Comparison of ENCODE assay signal across 8 cellular contexts in genomic region chr13:74062933-74063332, GRCh38.
DNase-seq lines count a peak whose midpoint lies in the region; ATAC-seq and TF ChIP-seq lines count a peak whose summit lies in the region.

No MANE protein-coding gene starts in this region.

- H3K4me1 Mint-ChIP-seq in endothelial cell (ENCODE audit: unreplicated experiment) = peaks cover 17% of the 10 kb centered on the region

- no peaks in the 10 kb centered on the region for H3K36me3 Mint-ChIP-seq in endothelial cell (ENCODE audit: low read depth, unreplicated experiment)

- H3K79me2 ChIP-seq in MM.1S (ENCODE audit: low read length) = peaks cover 58% of the 10 kb centered on the region

- H3K27ac Mint-ChIP-seq in endothelial cell (ENCODE audit: unreplicated experiment) = no peak overlapping the region

- peak; percentile 35 for DNase-seq in GM10266 (ENCODE audit: extremely low spot score)
- peak; percentile 83 for DNase-seq in MM.1S
- peak; percentile 74 to 77 for DNase-seq in cardiac fibroblast (ENCODE audit: low read depth in 2 of 2)
- peak; percentile 27 for DNase-seq in mucosa of gallbladder (ENCODE audit: low spot score)
- DNase-seq in uterus = peak; percentile 49 to 59
- DNase-seq in A172 (ENCODE audit: low spot score) = no peak
- no peak for DNase-seq in endothelial cell (ENCODE audit: low spot score)

- H3K4me3 ChIP-seq in MM.1S (ENCODE audit: low read length) (peak overlapping the region; percentile 53), cardiac fibroblast (replicated peaks in 1 of 2; ENCODE audit: low read depth in 2 of 2, low read length in 2 of 2) (peak overlapping the region in 1 of 2 donors; percentile 32), uterus (peak overlapping the region; percentile 6 to 10)

- peak overlapping the region; percentile 92 for H3K4me2 ChIP-seq in MM.1S (ENCODE audit: low read depth, low read length)

- H3K4me1 ChIP-seq in MM.1S (ENCODE audit: low read length) = peaks cover 32% of the 10 kb centered on the region
- H3K4me1 ChIP-seq in uterus = peaks cover 0 to 5% of the 10 kb centered on the region in 2 donors

- ATAC-seq in GM21717 (IDR thresholded peaks at IDR 0.05; ENCODE audit: unreplicated experiment) = peak; percentile 94

- peak overlapping the region; percentile 68 for H3K9ac ChIP-seq in MM.1S (ENCODE audit: low read length)

- H3F3A ChIP-seq in MM.1S (ENCODE audit: insufficient read depth, low read length) = peaks cover 34% of the 10 kb centered on the region

- H2AFZ ChIP-seq in MM.1S (ENCODE audit: low read length) = peak overlapping the region; percentile 20; the same call in 1 of the 2 replicates

- no peaks in the 10 kb centered on the region for H3K9me3 ChIP-seq in MM.1S (replicated peaks; ENCODE audit: insufficient read depth, low read length)
- H3K9me3 ChIP-seq in uterus = no peaks in the 10 kb centered on the region

- H3K9me3 Mint-ChIP-seq in endothelial cell (ENCODE audit: unreplicated experiment) = no peaks in the 10 kb centered on the region

- TF ChIP-seq CTCF in GM10266 (IDR thresholded peaks at IDR 0.05; ENCODE audit: control insufficient read depth, insufficient read depth, low read depth, missing control alignments) = no peak
- no peak for TF ChIP-seq CTCF in MM.1S (IDR thresholded peaks at IDR 0.05; ENCODE audit: low read length)
- TF ChIP-seq CTCF in cardiac fibroblast (IDR thresholded peaks at IDR 0.05; ENCODE audit: low read depth, low read length) = no peak
- TF ChIP-seq CTCF in uterus (IDR thresholded peaks at IDR 0.05) = no peak
- TF ChIP-seq CTCF in endothelial cell (IDR thresholded peaks at IDR 0.05; ENCODE audit: unreplicated experiment) = no peak

- H4K20me1 ChIP-seq in MM.1S (ENCODE audit: insufficient read depth, low read length) = no peaks in the 10 kb centered on the region

- no peaks in the 10 kb centered on the region for H3K27me3 ChIP-seq in MM.1S (replicated peaks; ENCODE audit: insufficient read depth, low read length)
- no peaks in the 10 kb centered on the region for H3K27me3 ChIP-seq in uterus

- H3K9me2 ChIP-seq in MM.1S (replicated peaks; ENCODE audit: insufficient read depth, low read length) = no peaks in the 10 kb centered on the region

- no peak for TF ChIP-seq POLR2A in uterus (IDR thresholded peaks at IDR 0.05)

- H3K36me3 ChIP-seq in MM.1S (replicated peaks; ENCODE audit: insufficient read depth, low read length) (no peaks in the 10 kb centered on the region), uterus (no peaks in the 10 kb centered on the region)

- H3K27me3 Mint-ChIP-seq in endothelial cell (ENCODE audit: unreplicated experiment) = peaks cover 2% of the 10 kb centered on the region

- H3K4me3 Mint-ChIP-seq in endothelial cell (ENCODE audit: unreplicated experiment) = no peak overlapping the region

- intact Hi-C loops in uterus (cut with DNase I; ENCODE audit: low total_unique reads) = no loop called here

- H3K27ac ChIP-seq in MM.1S (ENCODE audit: low read length) (peak overlapping the region; percentile 91), uterus (peak overlapping the region; percentile 67 to 77)

Comparison
In these comparisons a context has a peak if more than half of its experiments do, and no peak if none do; other contexts are left out.
1. DNase-seq: peak in GM10266 (single experiment), MM.1S (single experiment), cardiac fibroblast (2 of 2), mucosa of gallbladder (single experiment) and uterus (2 of 2); none in A172 (single experiment) and endothelial cell (single experiment).